In genomic region chr3:152834354-152835310, GRCh38 we compare ENCODE assay signal across 8 cellular contexts. TPM values are rescaled to one million over a fixed set of nuclear protein-coding genes. Genes with fewer than 3 reads are reported as not detected.
DNase-seq lines count a peak whose midpoint lies in the region; ATAC-seq, FAIRE-seq and TF ChIP-seq lines count a peak whose summit lies in the region.

P2RY1 (plus strand) TSS chr3:152835131; CDS start chr3:152835783, 652 bp downstream.

- peak; percentile 22 to 69 (median 67) for TF ChIP-seq POLR2A in body of pancreas (IDR thresholded peaks at IDR 0.05)

- H2AFZ ChIP-seq in PC-3 (ENCODE audit: low read length) = peak within 1 kb of the TSS; percentile 98

- no peak for FAIRE-seq in RCC 7860 (lab: Jason Lieb, UNC)

- peak within 1 kb of the TSS; percentile 90 for H3K4me2 ChIP-seq in PC-3 (ENCODE audit: low read length)

- H4K20me1 ChIP-seq in PC-3 (ENCODE audit: low read length) = no peaks in the 10 kb centered on the region

- POLR2A ChIA-PET in PC-3 (lab: Charles Lee; ENCODE audit: unreplicated experiment) = interaction anchor here (0.6 to 1.3 kb wide), 3 partner anchors 41 to 91 kb away, joined by 3 to 8 read pairs (median 3); no protein-coding TSS in a partner anchor

- no peaks in the 10 kb centered on the region for H3K9me2 ChIP-seq in PC-3 (replicated peaks; ENCODE audit: low read length)

- H3K4me3 ChIP-seq in PC-3 (ENCODE audit: low read length) (peak within 1 kb of the TSS; percentile 86), body of pancreas (peak within 1 kb of the TSS; percentile 22 to 71), iPS-11a (ENCODE audit: low read depth, low read length) (peak within 1 kb of the TSS; percentile 79), retinal pigment epithelial cell (ENCODE audit: low read length) (peak within 1 kb of the TSS; percentile 74)

- intact Hi-C loops in PC-3 (cut with micrococcal nuclease) = loop anchor here (1.0 to 10.0 kb wide), 5 partner anchors 41 to 360 kb away; no protein-coding TSS in a partner anchor
- intact Hi-C loops in body of pancreas (cut with DNase I) = no loop called here

- TF ChIP-seq CTCF in PC-3 (conservative IDR thresholded peaks at IDR 0.05; ENCODE audit: low read depth, low read length) (no peak), body of pancreas (IDR thresholded peaks at IDR 0.05) (peak in 5 of 7 experiments; percentile 22 to 44 (median 34)), retinal pigment epithelial cell (conservative IDR thresholded peaks at IDR 0.05; ENCODE audit: low read depth, low read length) (peak; percentile 7)

- DNase-seq in DMS79 treated with DMSO at 0.1 percent for 48 hours (lab: John Stamatoyannopoulos, UW) (peak; percentile 7), PC-3 (peak; percentile 58), body of pancreas (peak; percentile 50 to 69 (median 64)), retinal pigment epithelial cell (ENCODE audit: low read depth) (no peak), RCC 7860 (ENCODE audit: low spot score) (no peak)

- H3K9me3 ChIP-seq in PC-3 (ENCODE audit: low read length) = no peaks in the 10 kb centered on the region
- no peaks in the 10 kb centered on the region for H3K9me3 ChIP-seq in body of pancreas

- 1% methylated on average over 10 to 69 of the region's 69 CpGs for WGBS in body of pancreas, 2 donors

- H3K79me2 ChIP-seq in PC-3 (ENCODE audit: low read length) = no peaks in the 10 kb centered on the region

- peak; percentile 74 for ATAC-seq in GM19463 (IDR thresholded peaks at IDR 0.05; ENCODE audit: unreplicated experiment)
- ATAC-seq in HG03520 (IDR thresholded peaks at IDR 0.05; ENCODE audit: unreplicated experiment) = peak; percentile 75
- ATAC-seq in PC-3 = peak; percentile 82
- peak; percentile 85 for ATAC-seq in body of pancreas

- no peaks in the 10 kb centered on the region for H3F3A ChIP-seq in PC-3 (ENCODE audit: low read length, unreplicated experiment)

- no peaks in the 10 kb centered on the region for H3K4me1 ChIP-seq in PC-3 (ENCODE audit: insufficient read depth, low read length)
- H3K4me1 ChIP-seq in body of pancreas = peaks cover 13% of the 10 kb centered on the region

- H3K9ac ChIP-seq in PC-3 (ENCODE audit: low read length) = peak within 1 kb of the TSS; percentile 19; the same call in 1 of the 2 replicates

- H3K36me3 ChIP-seq in PC-3 (ENCODE audit: low read depth, low read length) (no peaks in the 10 kb centered on the region), body of pancreas (replicated peaks in 1 of 2; ENCODE audit: insufficient read depth in 1 of 2, low read depth in 2 of 2) (no peaks in the 10 kb centered on the region)

- H3K27me3 ChIP-seq in PC-3 (ENCODE audit: low read length) = peaks cover 58% of the 10 kb centered on the region
- peaks cover 0 to 8% of the 10 kb centered on the region in 2 donors for H3K27me3 ChIP-seq in body of pancreas

- CTCF ChIA-PET in PC-3 (lab: Charles Lee) = interaction anchor here (0.8 kb wide), 1 partner anchor 139 kb away, joined by 3 read pairs; no protein-coding TSS in a partner anchor

- BruUV-seq in PC-3 (replicated peaks; lab: Mats Ljungman, UMichigan) = no TSS peak

- H3K27ac ChIP-seq in PC-3 (ENCODE audit: low read length) (no peak within 1 kb of the TSS), body of pancreas (peak within 1 kb of the TSS; percentile 30 to 81 (median 68))

RNA-seq across cellular contexts. Expression of gene P2RY1, which starts in this region (rescaled TPM):
- total RNA-seq in PC-3 (2014; rRNA removed) = 0.29 and 0.81 TPM in 2 replicates
- total RNA-seq in body of pancreas = 1 to 10 TPM; 5.4 to 6.9 TPM

Comparison
In these comparisons a context has a peak if more than half of its experiments do, and no peak if none do; other contexts are left out.
1. Peak in DNase-seq, ATAC-seq, H3K4me3 ChIP-seq, H3K9ac ChIP-seq and H3K4me2 ChIP-seq in PC-3; RNA of the gene not detected or under 1 TPM.
2. DNase-seq: peak in DMS79 treated with DMSO at 0.1 percent for 48 hours (single experiment) and body of pancreas (4 of 4); none in retinal pigment epithelial cell (single experiment) and RCC 7860 (single experiment).
3. Peak in every context shown above with its lines, with median percentiles within 50 percentile points of each other: ATAC-seq and H3K4me3 ChIP-seq.